ENCODE assay signal across 8 cellular contexts in genomic region chr17:4739122-4740024, GRCh38. TPM values are rescaled to one million over a fixed set of nuclear protein-coding genes. Genes with fewer than 3 reads are reported as not detected.
DNase-seq lines count a peak whose midpoint lies in the region; ATAC-seq and TF ChIP-seq lines count a peak whose summit lies in the region.

CXCL16 (minus strand) TSS chr17:4739928; CDS start chr17:4739339, 589 bp downstream.
ZMYND15 (plus strand) TSS chr17:4739833; CDS start chr17:4740549, 716 bp downstream.

- no peak for TF ChIP-seq POLR2A in heart left ventricle (IDR thresholded peaks at IDR 0.05)
- TF ChIP-seq POLR2A in GM18505 (IDR thresholded peaks at IDR 0.05; ENCODE audit: borderline replicate concordance, extremely low read depth, insufficient read depth, insufficient read length), result no peak

- H3K18ac ChIP-seq in trophoblast cell (ENCODE audit: low read length), result no peak within 1 kb of the TSS

- peak within 1 kb of the TSS; percentile 76 for H3K23ac ChIP-seq in trophoblast cell (ENCODE audit: low read length)

- ATAC-seq in Right ventricle myocardium inferior, result peak; percentile 58
- ATAC-seq in Panc1, result peak; percentile 76
- ATAC-seq in heart left ventricle, result peak in 3 of 4 donors; percentile 63 to 72 (median 63)
- no peak for ATAC-seq in GM19035 (IDR thresholded peaks at IDR 0.05; ENCODE audit: unreplicated experiment)
- no peak for ATAC-seq in GM18505 (IDR thresholded peaks at IDR 0.05; ENCODE audit: unreplicated experiment)

- H3K4me3 Mint-ChIP-seq in activated naive CD8-positive, alpha-beta T cell, result peak within 1 kb of the TSS; percentile 85

- H3K79me2 ChIP-seq in trophoblast cell (ENCODE audit: control insufficient read depth, insufficient read depth, low read length, poor library complexity), result no peaks in the 10 kb centered on the region

- H2BK12ac ChIP-seq in trophoblast cell (ENCODE audit: low read length), result no peak within 1 kb of the TSS

- H4K12ac ChIP-seq in trophoblast cell (ENCODE audit: low read depth, low read length), result no peak within 1 kb of the TSS

- no peak within 1 kb of the TSS for H4K8ac ChIP-seq in trophoblast cell (ENCODE audit: low read depth, low read length)

- no peak within 1 kb of the TSS for H4K91ac ChIP-seq in trophoblast cell (ENCODE audit: low read depth, low read length)

- no peaks in the 10 kb centered on the region for H3K27me3 Mint-ChIP-seq in activated naive CD8-positive, alpha-beta T cell

- H2BK5ac ChIP-seq in trophoblast cell (ENCODE audit: low read depth, low read length, poor library complexity), result no peak within 1 kb of the TSS

- peak within 1 kb of the TSS; percentile 27 for H3K9ac ChIP-seq in trophoblast cell (ENCODE audit: low read length)

- H3K9me3 Mint-ChIP-seq in activated naive CD8-positive, alpha-beta T cell (ENCODE audit: low read depth), result no peaks in the 10 kb centered on the region

- intact Hi-C loops in Right ventricle myocardium inferior (cut with DNase I), result no loop called here
- intact Hi-C loops in cardiac septum (cut with DNase I), result no loop called here
- intact Hi-C loops in Panc1 (cut with micrococcal nuclease; ENCODE audit: unreplicated experiment), result no loop called here
- intact Hi-C loops in heart left ventricle (cut with DNase I), result loop anchor here in 5 of 10 donors (5.0 to 10.0 kb wide), 4 partner anchors 43 to 248 kb away; partner anchors contain the start of genes CAMTA2 (in 1 of the 5), GLTPD2 (in 1 of the 5) and VMO1 (in 1 of the 5)

- H3K14ac ChIP-seq in trophoblast cell (ENCODE audit: low read length), result no peak within 1 kb of the TSS

- H3K4me1 Mint-ChIP-seq in activated naive CD8-positive, alpha-beta T cell (ENCODE audit: low read depth), result peaks cover 17% of the 10 kb centered on the region

- H2AFZ ChIP-seq in trophoblast cell (ENCODE audit: insufficient read depth, low read length, poor library complexity), result peak within 1 kb of the TSS; percentile 44

- H3K36me3 Mint-ChIP-seq in activated naive CD8-positive, alpha-beta T cell, result no peaks in the 10 kb centered on the region

- H3K4me2 ChIP-seq in trophoblast cell (ENCODE audit: low read length), result peak within 1 kb of the TSS; percentile 89

- no peaks in the 10 kb centered on the region for H3K4me1 ChIP-seq in Panc1 (ENCODE audit: control insufficient read depth, insufficient read depth, low read length)
- peaks cover 0 to 39% (median 10%) of the 10 kb centered on the region in 12 donors for H3K4me1 ChIP-seq in heart left ventricle
- H3K4me1 ChIP-seq in trophoblast cell (ENCODE audit: control insufficient read depth in 1 of 2, insufficient read depth in 2 of 2, low read length in 2 of 2), result peaks cover 14 to 16% of the 10 kb centered on the region in 2 experiments

- POLR2A ChIA-PET in Panc1 (lab: Charles Lee), result no interaction called here

- H3K27ac Mint-ChIP-seq in activated naive CD8-positive, alpha-beta T cell, result peak within 1 kb of the TSS; percentile 75

- no peaks in the 10 kb centered on the region for H3K9me3 ChIP-seq in Panc1 (ENCODE audit: control insufficient read depth, insufficient read depth, low read depth, low read length)
- no peaks in the 10 kb centered on the region for H3K9me3 ChIP-seq in heart left ventricle
- peaks cover 15% of the 10 kb centered on the region for H3K9me3 ChIP-seq in trophoblast cell (ENCODE audit: insufficient read depth, low read depth, low read length)

- no peak for TF ChIP-seq CTCF in Panc1 (IDR thresholded peaks at IDR 0.05)
- no peak for TF ChIP-seq CTCF in heart left ventricle (IDR thresholded peaks at IDR 0.05)

- H3K79me1 ChIP-seq in trophoblast cell (ENCODE audit: low read length), result no peaks in the 10 kb centered on the region

- CTCF ChIA-PET in Panc1 (lab: Charles Lee), result no interaction called here

- no TSS peak for BruUV-seq in Panc1 (replicated peaks; lab: Mats Ljungman, UMichigan)

- peaks cover 7% of the 10 kb centered on the region; the same call in 1 of the 2 replicates for H3K27me3 ChIP-seq in Panc1 (ENCODE audit: control insufficient read depth, insufficient read depth, low read length)
- peaks cover 0 to 30% (median 4%) of the 10 kb centered on the region in 9 donors for H3K27me3 ChIP-seq in heart left ventricle
- peaks cover 36% of the 10 kb centered on the region for H3K27me3 ChIP-seq in trophoblast cell (ENCODE audit: insufficient read depth, low read length)

- H3K4me3 ChIP-seq in Panc1 (ENCODE audit: low read depth in 2 of 2, low read length in 2 of 2) (peak within 1 kb of the TSS; percentile 56 to 57), heart left ventricle (peak within 1 kb of the TSS; percentile 62 to 94 (median 84)), trophoblast cell (ENCODE audit: low read depth, low read length) (peak within 1 kb of the TSS; percentile 61)

- no peak within 1 kb of the TSS for H2AK5ac ChIP-seq in trophoblast cell (ENCODE audit: low read length)

- no peak within 1 kb of the TSS for H3K4ac ChIP-seq in trophoblast cell (ENCODE audit: low read depth, low read length)

- in situ Hi-C loops in Panc1 (cut with HindIII; ENCODE audit: low pct_unique_long_range_greater_than_20kb, low sequenced_read_pairs), result no loop called here

- DNase-seq in Right ventricle myocardium inferior (ENCODE audit: missing footprints) (peak; percentile 85), cardiac septum (ENCODE audit: low spot score) (no peak), Panc1 (ENCODE audit: low read depth, low spot score) (no peak), heart left ventricle (peak; percentile 47 to 83 (median 57)), trophoblast cell (peak in 1 of 2 donors; percentile 57)

- 0 to 1% (median 1%) methylated on average over 31 to 100 of the region's 100 CpGs for WGBS in heart left ventricle, 4 donors
- WGBS in trophoblast cell (ENCODE audit: extremely low coverage, insufficient coverage, insufficient read length), result no CpG with 5 or more reads among the region's 100 CpGs

- no peaks in the 10 kb centered on the region for H3K36me3 ChIP-seq in Panc1 (ENCODE audit: control insufficient read depth, insufficient read depth, low read length)
- H3K36me3 ChIP-seq in heart left ventricle, result peaks cover 0 to 3% (median 0%) of the 10 kb centered on the region in 9 donors
- H3K36me3 ChIP-seq in trophoblast cell (ENCODE audit: control insufficient read depth in 1 of 2, insufficient read depth in 2 of 2, low read length in 2 of 2), result no peaks in the 10 kb centered on the region

- H3K27ac ChIP-seq in Panc1 (ENCODE audit: low read length) (no peak within 1 kb of the TSS), heart left ventricle (peak within 1 kb of the TSS in 8 of 12 donors; percentile 14 to 77 (median 57)), trophoblast cell (ENCODE audit: low read depth, low read length) (no peak within 1 kb of the TSS)

- no peak within 1 kb of the TSS for H2BK120ac ChIP-seq in trophoblast cell (ENCODE audit: insufficient read depth, low read length, poor library complexity)

RNA-seq across cellular contexts. Expression of gene CXCL16, which starts in this region (rescaled TPM):
- total RNA-seq in Right ventricle myocardium inferior (3.9 TPM), cardiac septum (3.6 TPM), Panc1 (2021; ENCODE audit: unreplicated experiment) (5.3 TPM), heart left ventricle (10 to 100 TPM in 2 of 9 donors, 1 to 10 TPM in 7; 1.6 to 42.5 (median 4.5) TPM)
- 4.2 TPM for polyA plus RNA-seq in Panc1 (2012; ENCODE audit: insufficient read length)
- 1 to 10 TPM; 1.3 to 3.7 TPM for polyA plus RNA-seq in heart left ventricle
- polyA plus RNA-seq in trophoblast cell (2013), result 1.4 and 2.1 TPM in 2 replicates

RNA-seq across cellular contexts. Expression of gene ZMYND15, which starts in this region (rescaled TPM):
- total RNA-seq in Right ventricle myocardium inferior, result 0.11 TPM
- 0.40 TPM for total RNA-seq in cardiac septum
- total RNA-seq in Panc1 (2021; ENCODE audit: unreplicated experiment), result 0.28 TPM
- 0.22 TPM for polyA plus RNA-seq in Panc1 (2012; ENCODE audit: insufficient read length)
- total RNA-seq in heart left ventricle, result 1 to 10 TPM in 2 of 9 donors, under 1 TPM in 4, not detected in 3; 0.27 to 2.9 (median 0.44) TPM
- under 1 TPM; 0.14 to 0.30 TPM for polyA plus RNA-seq in heart left ventricle
- 0.01 and 0.03 TPM in 2 replicates for polyA plus RNA-seq in trophoblast cell (2013)

Comparison
In these comparisons a context has a peak if more than half of its experiments do, and no peak if none do; other contexts are left out.
1. DNase-seq: peak in Right ventricle myocardium inferior (single experiment) and heart left ventricle (5 of 5); none in cardiac septum (single experiment) and Panc1 (single experiment).
2. ATAC-seq: peak in Right ventricle myocardium inferior (single experiment), Panc1 (single experiment) and heart left ventricle (3 of 4); none in GM19035 (single experiment) and GM18505 (single experiment).
3. H3K27ac ChIP-seq: peak in heart left ventricle (8 of 12); none in Panc1 (single experiment) and trophoblast cell (single experiment).
4. Peak in every context shown above with its lines, with median percentiles within 50 percentile points of each other: H3K4me3 ChIP-seq.